Comparison of ENCODE assay signal across 8 cellular contexts in the genomic region with DNA sequence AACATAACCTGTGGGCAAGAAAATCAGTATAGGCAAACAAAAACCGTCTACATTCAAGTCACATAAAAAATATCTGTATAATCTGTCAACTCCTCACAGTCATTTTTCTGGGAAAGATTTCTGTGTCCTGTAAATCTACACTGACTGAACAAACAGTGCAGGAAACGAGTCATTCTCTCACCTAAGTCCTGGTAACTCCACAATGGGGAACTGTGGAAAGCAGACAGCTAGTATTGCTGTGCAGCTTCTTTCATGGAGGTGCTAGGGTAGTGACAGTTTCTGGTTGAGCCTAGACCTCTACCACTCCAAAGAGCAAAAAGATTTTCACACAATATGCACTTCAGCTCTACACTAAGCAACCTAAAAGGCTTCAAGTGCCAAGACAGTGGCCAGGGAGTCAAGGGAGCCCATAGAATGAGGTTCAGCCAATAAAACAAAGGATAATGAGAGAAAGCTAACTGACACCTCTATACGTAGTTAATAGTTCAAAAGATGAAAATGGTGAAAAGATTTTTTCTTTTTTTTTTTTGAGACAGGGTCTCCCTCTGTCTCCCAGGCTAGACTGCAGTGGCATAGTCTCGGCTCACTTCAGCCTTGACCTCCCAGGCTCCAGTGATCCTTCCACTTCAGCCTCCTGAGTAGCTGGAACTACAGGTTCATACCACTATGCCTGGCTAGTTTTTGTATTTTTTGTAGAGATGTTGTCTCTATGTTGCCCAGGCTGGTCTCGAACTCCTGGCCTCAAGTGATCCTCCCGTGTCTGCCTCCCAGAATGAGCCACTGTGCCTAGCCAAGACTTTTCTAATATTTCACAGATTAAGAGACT. TPM values are rescaled to one million over a fixed set of nuclear protein-coding genes. Genes with fewer than 3 reads are reported as not detected.
DNase-seq lines count a peak whose midpoint lies in the region; ATAC-seq and TF ChIP-seq lines count a peak whose summit lies in the region.

No MANE protein-coding gene starts in this region.

- DNase-seq in activated CD4-positive, alpha-beta T cell treated with anti-CD3 and anti-CD28 coated beads, Interleukin-2, amount 10 ng/mL, durations not matched to agents 7 days and 5 days, result no peak
- DNase-seq in activated CD4-positive, alpha-beta T cell treated with anti-CD3 and anti-CD28 coated beads, Interleukin-2, amount 50 U/mL, for 4 hours, result no peak
- DNase-seq in SW 1271 (lab: John Stamatoyannopoulos, UW) (peak; percentile 22 to 64), left ventricle myocardium superior (no peak), suprapubic skin (ENCODE audit: low spot score in 2 of 2) (no peak), NCI-H187 treated with DMSO at 0.1 percent for 48 hours (lab: John Stamatoyannopoulos, UW) (no peak)

- peaks cover 78% of the 10 kb centered on the region for H3K4me1 ChIP-seq in suprapubic skin

- peak; percentile 6 for ATAC-seq in left ventricle myocardium superior
- ATAC-seq in HG03432 (IDR thresholded peaks at IDR 0.05; ENCODE audit: unreplicated experiment), result no peak
- ATAC-seq in GM21390 (IDR thresholded peaks at IDR 0.05; ENCODE audit: unreplicated experiment), result no peak

- H3K36me3 ChIP-seq in suprapubic skin, result no peaks in the 10 kb centered on the region

- H3K9me3 ChIP-seq in suprapubic skin, result no peaks in the 10 kb centered on the region

- intact Hi-C loops in left ventricle myocardium superior (cut with micrococcal nuclease), result no loop called here

- CTCF ChIA-PET in activated CD4-positive, alpha-beta T cell treated with anti-CD3 and anti-CD28 coated beads, Interleukin-2, amount 10 ng/mL, durations not matched to agents 7 days and 5 days (lab: Charles Lee), result interaction anchor here (0.5 to 14.9 kb wide), 6 partner anchors 9 to 210 kb away, joined by 4 to 371 read pairs (median 6); no protein-coding TSS in a partner anchor

- TF ChIP-seq EP300 in suprapubic skin (IDR thresholded peaks at IDR 0.05), result no peak

- peak overlapping the region; percentile 20 for H3K27ac ChIP-seq in suprapubic skin

- no peak overlapping the region for H3K4me3 ChIP-seq in suprapubic skin

- no peaks in the 10 kb centered on the region for H3K27me3 ChIP-seq in suprapubic skin

- 53% methylated on average over 6 of the region's 6 CpGs for WGBS in suprapubic skin

- TF ChIP-seq POLR2A in suprapubic skin (IDR thresholded peaks at IDR 0.05), result no peak

- peaks cover 80% of the 10 kb centered on the region for H3K4me1 Mint-ChIP-seq in activated CD4-positive, alpha-beta T cell treated with anti-CD3 and anti-CD28 coated beads, Interleukin-2, amount 10 ng/mL, durations not matched to agents 7 days and 5 days

- no peaks in the 10 kb centered on the region for H3K9me3 Mint-ChIP-seq in activated CD4-positive, alpha-beta T cell treated with anti-CD3 and anti-CD28 coated beads, Interleukin-2, amount 10 ng/mL, durations not matched to agents 7 days and 5 days

- H3K36me3 Mint-ChIP-seq in activated CD4-positive, alpha-beta T cell treated with anti-CD3 and anti-CD28 coated beads, Interleukin-2, amount 10 ng/mL, durations not matched to agents 7 days and 5 days (ENCODE audit: low read depth), result peaks cover 57% of the 10 kb centered on the region

- H3K4me3 Mint-ChIP-seq in activated CD4-positive, alpha-beta T cell treated with anti-CD3 and anti-CD28 coated beads, Interleukin-2, amount 10 ng/mL, durations not matched to agents 7 days and 5 days, result peak overlapping the region; percentile 89

- H3K27me3 Mint-ChIP-seq in activated CD4-positive, alpha-beta T cell treated with anti-CD3 and anti-CD28 coated beads, Interleukin-2, amount 10 ng/mL, durations not matched to agents 7 days and 5 days, result no peaks in the 10 kb centered on the region

- peak overlapping the region; percentile 93 for H3K27ac Mint-ChIP-seq in activated CD4-positive, alpha-beta T cell treated with anti-CD3 and anti-CD28 coated beads, Interleukin-2, amount 10 ng/mL, durations not matched to agents 7 days and 5 days

- POLR2A ChIA-PET in activated CD4-positive, alpha-beta T cell treated with anti-CD3 and anti-CD28 coated beads, Interleukin-2, amount 10 ng/mL, durations not matched to agents 7 days and 5 days (lab: Charles Lee), result no interaction called here

- no peak for TF ChIP-seq CTCF in suprapubic skin (IDR thresholded peaks at IDR 0.05)

RNA-seq across cellular contexts. Expression of a gene that starts 5.5 kb away (rescaled TPM):
- total RNA-seq in activated CD4-positive, alpha-beta T cell treated with anti-CD3 and anti-CD28 coated beads, Interleukin-2, amount 10 ng/mL, durations not matched to agents 7 days and 5 days, result 100 to 1,000 TPM; 334 to 347 TPM
- total RNA-seq in left ventricle myocardium superior, result 252 TPM
- 100 to 1,000 TPM in 3 of 4 donors, 10 to 100 TPM in 1; 97.2 to 147 (median 121) TPM for total RNA-seq in suprapubic skin

Comparison
In these comparisons a context has a peak if more than half of its experiments do, and no peak if none do; other contexts are left out.
1. DNase-seq: peak in SW 1271 (2 of 2); none in activated CD4-positive, alpha-beta T cell treated with anti-CD3 and anti-CD28 coated beads, Interleukin-2, amount 10 ng/mL, durations not matched to agents 7 days and 5 days (single experiment), activated CD4-positive, alpha-beta T cell treated with anti-CD3 and anti-CD28 coated beads, Interleukin-2, amount 50 U/mL, for 4 hours (0 of 2), left ventricle myocardium superior (single experiment), suprapubic skin (0 of 2) and NCI-H187 treated with DMSO at 0.1 percent for 48 hours (single experiment).